ENCODE assay signal across 1 cellular context in the genomic region with DNA sequence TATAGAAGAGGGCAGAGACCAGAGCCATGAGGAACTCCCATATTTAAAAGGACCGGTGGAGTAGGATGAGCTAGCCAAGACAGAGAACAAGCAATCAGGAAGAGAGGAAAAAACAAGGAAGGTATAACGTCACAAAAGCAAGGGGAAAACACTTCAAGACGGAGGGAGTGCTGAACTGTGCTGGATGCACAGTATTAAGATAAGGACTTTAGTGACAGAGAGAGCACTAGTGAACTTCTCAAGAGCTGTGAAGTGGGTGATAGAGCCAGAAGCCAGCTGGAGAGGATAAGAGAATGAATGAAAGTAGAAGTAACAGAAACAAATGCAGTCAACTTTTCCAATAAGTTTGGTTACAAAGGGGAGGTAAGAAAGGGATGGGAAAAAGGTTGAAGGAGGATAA. TPM values are rescaled to one million over a fixed set of nuclear protein-coding genes. Genes with fewer than 3 reads are reported as not detected.
"Had no signal": no experiment of that assay in that cellular context is flagged by ENCODE, and none has a peak within 500 bp of the region (broad histone marks: within the 10 kb centered on the region; RNA-seq: fewer than 3 reads in every experiment).

No MANE protein-coding gene starts in this region.

RNA-seq across cellular contexts. Expression of gene GKAP1, which starts 58.0 kb away (rescaled TPM):
- total RNA-seq: GM23248 had no signal
